In the genomic region with DNA sequence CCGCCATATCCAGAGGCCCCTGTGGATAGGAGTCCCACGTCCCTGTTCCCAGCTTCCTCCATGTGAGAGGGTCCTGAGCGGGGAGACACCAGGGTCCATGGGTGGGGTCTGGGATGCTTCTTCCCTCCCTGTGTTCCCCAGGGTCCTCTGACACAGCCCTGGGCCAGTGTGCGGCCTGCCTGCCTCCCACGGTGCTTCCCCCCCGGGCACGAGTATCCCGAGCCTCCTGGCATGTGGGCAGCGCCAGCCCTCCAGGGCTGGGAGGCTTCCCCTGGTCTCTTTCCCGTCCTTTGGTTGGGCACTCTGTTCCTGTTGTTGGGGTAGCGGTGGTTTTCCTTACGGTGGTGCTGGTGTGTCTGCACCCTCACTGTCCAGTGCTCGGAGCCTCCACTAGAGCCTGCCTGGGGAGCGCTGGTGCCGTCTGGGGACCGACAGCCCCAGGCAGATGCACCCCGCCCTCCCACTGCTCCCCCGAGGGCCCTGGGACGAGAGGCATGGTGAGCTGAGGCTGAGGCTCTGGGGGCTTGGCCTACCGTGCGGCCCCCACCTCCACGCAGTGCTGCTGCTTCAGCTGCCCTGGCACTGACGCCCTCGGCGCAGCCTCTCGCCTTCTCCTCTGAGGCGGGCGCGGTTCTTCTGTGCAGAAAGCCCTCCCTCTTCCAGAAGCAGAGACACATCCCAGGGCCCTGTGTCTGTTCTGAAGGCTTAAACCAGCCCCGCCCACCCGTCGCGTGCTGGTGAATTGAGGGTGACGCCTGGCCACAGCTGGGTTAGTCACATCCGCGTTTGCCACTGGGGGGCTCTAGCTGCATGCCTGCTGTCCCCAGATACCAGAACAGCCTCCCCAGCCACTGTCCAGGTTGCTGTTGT, we compare ENCODE assay signal across 8 cellular contexts. TPM values are rescaled to one million over a fixed set of nuclear protein-coding genes. Genes with fewer than 3 reads are reported as not detected.
DNase-seq lines count a peak whose midpoint lies in the region; ATAC-seq, FAIRE-seq and TF ChIP-seq lines count a peak whose summit lies in the region.

No MANE protein-coding gene starts in this region.

- no peaks in the 10 kb centered on the region for H3K79me2 ChIP-seq in mesendoderm (ENCODE audit: control insufficient read depth, insufficient read depth, low read length)

- ATAC-seq in HG02884 (IDR thresholded peaks at IDR 0.05; ENCODE audit: unreplicated experiment) (no peak), GM21576 (IDR thresholded peaks at IDR 0.05; ENCODE audit: unreplicated experiment) (no peak)

- no peaks in the 10 kb centered on the region for H3K4me1 ChIP-seq in HEK293 (ENCODE audit: control insufficient read depth, insufficient read depth, low read length)
- H3K4me1 ChIP-seq in mesendoderm (ENCODE audit: control insufficient read depth, low read depth, low read length): no peaks in the 10 kb centered on the region

- no peaks in the 10 kb centered on the region for H3K27me3 ChIP-seq in bronchial epithelial cell (ENCODE audit: control insufficient read depth, insufficient read depth, low read length)
- H3K27me3 ChIP-seq in mesendoderm (ENCODE audit: insufficient read depth, low read length, poor library complexity): no peaks in the 10 kb centered on the region

- H3K56ac ChIP-seq in mesendoderm (ENCODE audit: low read length): no peak overlapping the region

- POLR2A ChIA-PET in HEK293 (lab: Yijun Ruan, JAX): interaction anchor here (0.6 kb wide), 1 partner anchor 60 kb away, joined by 4 read pairs; no protein-coding TSS in a partner anchor

- H3K36me3 ChIP-seq in HEK293 (ENCODE audit: control insufficient read depth in 2 of 2, insufficient read depth in 1 of 2, low read length in 2 of 2) (peaks cover 4 to 74% of the 10 kb centered on the region in 2 experiments; a peak in 2 of 3 replicates), bronchial epithelial cell (ENCODE audit: control insufficient read depth, insufficient read depth, low read length) (peaks cover 22% of the 10 kb centered on the region), mesendoderm (ENCODE audit: control insufficient read depth, insufficient read depth, low read length) (peaks cover 5% of the 10 kb centered on the region)

- H2BK15ac ChIP-seq in mesendoderm (replicated peaks; ENCODE audit: low read depth): no peak overlapping the region

- H3K9me3 ChIP-seq in HEK293 (ENCODE audit: control insufficient read depth, insufficient read depth, low read depth, low read length): no peaks in the 10 kb centered on the region

- no peak overlapping the region for H4K8ac ChIP-seq in mesendoderm (ENCODE audit: low read depth, low read length)

- no peak overlapping the region for H2BK120ac ChIP-seq in mesendoderm (ENCODE audit: low read depth, low read length)

- no peak overlapping the region for H3K23ac ChIP-seq in mesendoderm (ENCODE audit: low read length)

- no peak overlapping the region for H2BK5ac ChIP-seq in mesendoderm (ENCODE audit: low read length)

- no peak for FAIRE-seq in bronchial epithelial cell (lab: Jason Lieb, UNC)

- no peak overlapping the region for H3K4me2 ChIP-seq in mesendoderm (ENCODE audit: low read length)

- H3K4ac ChIP-seq in mesendoderm (ENCODE audit: low read depth, low read length): no peak overlapping the region

- no peak overlapping the region for H3K9ac ChIP-seq in mesendoderm (ENCODE audit: low read length)

- CTCF ChIA-PET in HEK293 (lab: Yijun Ruan, JAX): interaction anchor here (0.6 kb wide), 1 partner anchor 278 kb away, joined by 3 read pairs; no protein-coding TSS in a partner anchor

- no CpG with 5 or more reads among the region's 36 CpGs for WGBS in mesendoderm (ENCODE audit: extremely low coverage, insufficient coverage, low lambda C conversion rate)

- DNase-seq in AG08395 (ENCODE audit: low spot score) (peak; percentile 97), bronchial epithelial cell (ENCODE audit: low read depth) (peak; percentile 14), mesendoderm (peak; percentile 62), AML-193 (lab: John Stamatoyannopoulos, UW) (no peak)
- DNase-seq in stimulated activated CD4-positive, alpha-beta T cell treated with anti-CD3 and anti-CD28 coated beads, Interleukin-4, amount 100 ng/mL, for 1 hour: no peak

- no peak overlapping the region for H3K4me3 ChIP-seq in HEK293 (ENCODE audit: low read depth, low read length)
- no peak overlapping the region for H3K4me3 ChIP-seq in bronchial epithelial cell (ENCODE audit: low read depth, low read length)
- no peak overlapping the region for H3K4me3 ChIP-seq in mesendoderm (ENCODE audit: low read length)

- H3K18ac ChIP-seq in mesendoderm (ENCODE audit: low read length): no peak overlapping the region

- H3K79me1 ChIP-seq in mesendoderm (ENCODE audit: low read length): no peaks in the 10 kb centered on the region

- TF ChIP-seq CTCF in HEK293 (tag by site-specific recombination; IDR thresholded peaks at IDR 0.05): no peak
- TF ChIP-seq CTCF in bronchial epithelial cell (IDR thresholded peaks at IDR 0.05; ENCODE audit: insufficient read depth, low read length, severe bottlenecking): no peak

- H4K5ac ChIP-seq in mesendoderm (ENCODE audit: low read length): no peak overlapping the region

- no peak overlapping the region for H3K27ac ChIP-seq in HEK293 (ENCODE audit: extremely low read depth, low read depth, low read length)
- no peak overlapping the region for H3K27ac ChIP-seq in mesendoderm (ENCODE audit: low read depth, low read length)

- no peak overlapping the region for H2AK5ac ChIP-seq in mesendoderm (ENCODE audit: low read length)

TF ChIP-seq in HEK293, 187 proteins besides CTCF, POLR2A, EP300 and RAD21 (continues in another document):
- no peak for TF ChIP-seq BCL11A (tag by site-specific recombination; IDR thresholded peaks at IDR 0.05; ENCODE audit: low read depth)
- TF ChIP-seq ZNF366 (tag by site-specific recombination; conservative IDR thresholded peaks at IDR 0.05): no peak
- no peak for TF ChIP-seq ZNF169 (tag by site-specific recombination; IDR thresholded peaks at IDR 0.05)
- no peak for TF ChIP-seq ZNF561 (tag by site-specific recombination; IDR thresholded peaks at IDR 0.05; ENCODE audit: borderline replicate concordance)
- TF ChIP-seq KLF10 (tag by site-specific recombination; IDR thresholded peaks at IDR 0.05): no peak
- TF ChIP-seq, protein P1, sequence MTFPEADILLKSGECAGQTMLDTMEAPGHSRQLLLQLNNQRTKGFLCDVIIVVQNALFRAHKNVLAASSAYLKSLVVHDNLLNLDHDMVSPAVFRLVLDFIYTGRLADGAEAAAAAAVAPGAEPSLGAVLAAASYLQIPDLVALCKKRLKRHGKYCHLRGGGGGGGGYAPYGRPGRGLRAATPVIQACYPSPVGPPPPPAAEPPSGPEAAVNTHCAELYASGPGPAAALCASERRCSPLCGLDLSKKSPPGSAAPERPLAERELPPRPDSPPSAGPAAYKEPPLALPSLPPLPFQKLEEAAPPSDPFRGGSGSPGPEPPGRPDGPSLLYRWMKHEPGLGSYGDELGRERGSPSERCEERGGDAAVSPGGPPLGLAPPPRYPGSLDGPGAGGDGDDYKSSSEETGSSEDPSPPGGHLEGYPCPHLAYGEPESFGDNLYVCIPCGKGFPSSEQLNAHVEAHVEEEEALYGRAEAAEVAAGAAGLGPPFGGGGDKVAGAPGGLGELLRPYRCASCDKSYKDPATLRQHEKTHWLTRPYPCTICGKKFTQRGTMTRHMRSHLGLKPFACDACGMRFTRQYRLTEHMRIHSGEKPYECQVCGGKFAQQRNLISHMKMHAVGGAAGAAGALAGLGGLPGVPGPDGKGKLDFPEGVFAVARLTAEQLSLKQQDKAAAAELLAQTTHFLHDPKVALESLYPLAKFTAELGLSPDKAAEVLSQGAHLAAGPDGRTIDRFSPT (tag by site-specific recombination; IDR thresholded peaks at IDR 0.05): 0 out of 2 replicates have a peak, but pooled peaks have one; percentile 27
- TF ChIP-seq ZNF433 (tag by site-specific recombination; IDR thresholded peaks at IDR 0.05; ENCODE audit: low read depth): no peak
- TF ChIP-seq MEIS1 (CRISPR knock-in tag; IDR thresholded peaks at IDR 0.05; ENCODE audit: borderline replicate concordance): no peak
- no peak for TF ChIP-seq TRIM28 (IDR thresholded peaks at IDR 0.05; ENCODE audit: borderline replicate concordance, low read length)
- peak; percentile 29; the same call in 1 of the 2 replicates for TF ChIP-seq ZFHX2 (tag by site-specific recombination; conservative IDR thresholded peaks at IDR 0.05)
- TF ChIP-seq, protein P2, sequence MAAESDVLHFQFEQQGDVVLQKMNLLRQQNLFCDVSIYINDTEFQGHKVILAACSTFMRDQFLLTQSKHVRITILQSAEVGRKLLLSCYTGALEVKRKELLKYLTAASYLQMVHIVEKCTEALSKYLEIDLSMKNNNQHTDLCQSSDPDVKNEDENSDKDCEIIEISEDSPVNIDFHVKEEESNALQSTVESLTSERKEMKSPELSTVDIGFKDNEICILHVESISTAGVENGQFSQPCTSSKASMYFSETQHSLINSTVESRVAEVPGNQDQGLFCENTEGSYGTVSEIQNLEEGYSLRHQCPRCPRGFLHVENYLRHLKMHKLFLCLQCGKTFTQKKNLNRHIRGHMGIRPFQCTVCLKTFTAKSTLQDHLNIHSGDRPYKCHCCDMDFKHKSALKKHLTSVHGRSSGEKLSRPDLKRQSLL (tag by site-specific recombination; IDR thresholded peaks at IDR 0.05): no peak
- TF ChIP-seq KLF1 (tag by site-specific recombination; IDR thresholded peaks at IDR 0.05): peak; percentile 78

RNA-seq across cellular contexts. Expression of a gene that starts 27.9 kb away (rescaled TPM):
- total RNA-seq in bronchial epithelial cell: 49.3 and 59.8 TPM in 2 replicates
- polyA plus RNA-seq in mesendoderm (2013, experiment 1 of 2): 101 TPM
- 99.1 TPM for polyA plus RNA-seq in mesendoderm (2013, experiment 2 of 2)

RNA-seq across cellular contexts. Expression of a gene that starts 28.4 kb away (rescaled TPM):
- total RNA-seq in bronchial epithelial cell: 24.2 and 25.1 TPM in 2 replicates
- 109 TPM for polyA plus RNA-seq in mesendoderm (2013, experiment 1 of 2)
- 111 TPM for polyA plus RNA-seq in mesendoderm (2013, experiment 2 of 2)

RNA-seq across cellular contexts. Expression of a gene that starts 40.9 kb away (rescaled TPM):
- 0.26 and 0.38 TPM in 2 replicates for total RNA-seq in bronchial epithelial cell
- 4.2 TPM for polyA plus RNA-seq in mesendoderm (2013, experiment 1 of 2)
- polyA plus RNA-seq in mesendoderm (2013, experiment 2 of 2): 3.9 TPM

RNA-seq across cellular contexts. Expression of a gene that starts 44.5 kb away (rescaled TPM):
- 3.7 and 5.2 TPM in 2 replicates for total RNA-seq in bronchial epithelial cell
- 33.0 TPM for polyA plus RNA-seq in mesendoderm (2013, experiment 1 of 2)
- polyA plus RNA-seq in mesendoderm (2013, experiment 2 of 2): 33.1 TPM

RNA-seq across cellular contexts. Expression of a gene that starts 48.0 kb away (rescaled TPM):
- total RNA-seq in bronchial epithelial cell: not detected in 2 replicates
- 0.44 TPM for polyA plus RNA-seq in mesendoderm (2013, experiment 1 of 2)
- polyA plus RNA-seq in mesendoderm (2013, experiment 2 of 2): 0.57 TPM

Comparison
In these comparisons a context has a peak if more than half of its experiments do, and no peak if none do; other contexts are left out.
1. DNase-seq: peak in AG08395 (single experiment), bronchial epithelial cell (single experiment) and mesendoderm (single experiment); none in stimulated activated CD4-positive, alpha-beta T cell treated with anti-CD3 and anti-CD28 coated beads, Interleukin-4, amount 100 ng/mL, for 1 hour (single experiment) and AML-193 (0 of 2).